7 cellular contexts compared by ENCODE assay signal in genomic region chr1:44609412-44609767, GRCh38.
DNase-seq lines count a peak whose midpoint lies in the region; TF ChIP-seq lines count a peak whose summit lies in the region.

No MANE protein-coding gene starts in this region.

- peak; percentile 41 for DNase-seq in NCI-H2227 treated with DMSO at 0.1 percent for 48 hours (lab: John Stamatoyannopoulos, UW)
- peak; percentile 15 for DNase-seq in amniotic stem cell (lab: John Stamatoyannopoulos, UW)
- DNase-seq in iris pigment epithelial cell (ENCODE audit: low read depth) = peak; percentile 36
- peak in 24 of 49 donors; percentile 10 to 60 (median 26) for DNase-seq in substantia nigra (lab: John Stamatoyannopoulos, UW)
- no peak for DNase-seq in midbrain (lab: John Stamatoyannopoulos, UW)
- DNase-seq in GOT3 (lab: John Stamatoyannopoulos, UW) = no peak

- peak overlapping the region; percentile 19 for H3K27ac ChIP-seq in substantia nigra (ENCODE audit: low read depth, low read length, poor library complexity, severe bottlenecking)

- peak; percentile 48 for TF ChIP-seq CTCF in GM12872 (IDR thresholded peaks at IDR 0.05; ENCODE audit: insufficient read depth, low read depth, low read length)

Comparison
In these comparisons a context has a peak if more than half of its experiments do, and no peak if none do; other contexts are left out.
1. DNase-seq: peak in NCI-H2227 treated with DMSO at 0.1 percent for 48 hours (single experiment), amniotic stem cell (single experiment) and iris pigment epithelial cell (single experiment); none in midbrain (single experiment) and GOT3 (single experiment).